ENCODE assay signal across 8 cellular contexts in genomic region chr15:85344653-85345104, GRCh38. TPM values are rescaled to one million over a fixed set of nuclear protein-coding genes. Genes with fewer than 3 reads are reported as not detected.
DNase-seq lines count a peak whose midpoint lies in the region; ATAC-seq, FAIRE-seq and TF ChIP-seq lines count a peak whose summit lies in the region.
"Not testable (repeated sequence)": the region's sequence is repeated elsewhere in the genome, so short reads cannot be mapped to it uniquely, and the experiment has no call there.

No MANE protein-coding gene starts in this region.

- peak overlapping the region; percentile 60 for H3K9ac ChIP-seq in astrocyte (ENCODE audit: low read length)

- not testable (repeated sequence) for H3K79me2 ChIP-seq in astrocyte (ENCODE audit: insufficient read depth, low read length)

- FAIRE-seq in H54 (lab: Jason Lieb, UNC) = peak; percentile 99
- not testable (repeated sequence) for FAIRE-seq in astrocyte (lab: Jason Lieb, UNC)

- TF ChIP-seq POLR2A in H54 (IDR thresholded peaks at IDR 0.05; ENCODE audit: low read depth, low read length) = not testable (repeated sequence)

- POLR2A ChIA-PET in AG04450 (lab: Yijun Ruan, JAX) = not testable (repeated sequence)

- H3K9me3 Mint-ChIP-seq in astrocyte (ENCODE audit: unreplicated experiment); mesothelial cell of epicardium: not testable (repeated sequence)

- peak overlapping the region; percentile 72 for H3K4me2 ChIP-seq in astrocyte (ENCODE audit: low read length)

- H3K4me3 ChIP-seq in AG04450 (ENCODE audit: low read depth, low read length) = not testable (repeated sequence)
- H3K4me3 ChIP-seq in astrocyte (ENCODE audit: insufficient read depth, low read depth, low read length) (peak overlapping the region; percentile 2), thoracic aorta (peak overlapping the region; percentile 30)

- not testable (repeated sequence) for DNase-seq in AG04450 (ENCODE audit: low read depth, low spot score); H54 (ENCODE audit: insufficient read length, low spot score); mesothelial cell of epicardium (ENCODE audit: low spot score in 2 of 2, unreplicated experiment in 2 of 2); thoracic aorta (ENCODE audit: low spot score)
- DNase-seq in NCI-H69 (lab: John Stamatoyannopoulos, UW) = peak; percentile 31
- peak; percentile 65 for DNase-seq in astrocyte (ENCODE audit: low read depth)
- DNase-seq in left ventricle myocardium superior = peak; percentile 47

- not testable (repeated sequence) for H3K27me3 ChIP-seq in AG04450 (ENCODE audit: control insufficient read depth, insufficient read depth, low read length); astrocyte (ENCODE audit: insufficient read depth, low read length); thoracic aorta (replicated peaks; ENCODE audit: insufficient read depth)

- intact Hi-C loops in left ventricle myocardium superior (cut with micrococcal nuclease) = not testable (repeated sequence)

- H3K27ac ChIP-seq in AG04450 (ENCODE audit: low read depth, low read length) (peak overlapping the region; percentile 31), astrocyte (ENCODE audit: low read depth, low read length) (peak overlapping the region; percentile 86), thoracic aorta (peak overlapping the region in 1 of 2 donors; percentile 52)

- H4K20me1 ChIP-seq in astrocyte (ENCODE audit: insufficient read depth, low read length) = not testable (repeated sequence)

- H3K27ac Mint-ChIP-seq in astrocyte (ENCODE audit: unreplicated experiment) (peak overlapping the region; percentile 96), mesothelial cell of epicardium (peak overlapping the region; percentile 72)

- not testable (repeated sequence) for H2AFZ ChIP-seq in astrocyte (ENCODE audit: low read depth, low read length)

- peaks cover 40% of the 10 kb centered on the region for H3K4me1 Mint-ChIP-seq in astrocyte (ENCODE audit: low read depth, unreplicated experiment)
- peaks cover 35% of the 10 kb centered on the region for H3K4me1 Mint-ChIP-seq in mesothelial cell of epicardium

- H3K27me3 Mint-ChIP-seq in astrocyte (ENCODE audit: low read depth, unreplicated experiment); mesothelial cell of epicardium (ENCODE audit: low read depth): not testable (repeated sequence)

- H3K36me3 Mint-ChIP-seq in astrocyte (ENCODE audit: low read depth, unreplicated experiment); mesothelial cell of epicardium: not testable (repeated sequence)

- TF ChIP-seq CTCF in AG04450 (IDR thresholded peaks at IDR 0.05; ENCODE audit: low read depth, low read length); astrocyte (IDR thresholded peaks at IDR 0.05; ENCODE audit: insufficient read depth, low read depth, low read length); mesothelial cell of epicardium (IDR thresholded peaks at IDR 0.05; ENCODE audit: unreplicated experiment); thoracic aorta (IDR thresholded peaks at IDR 0.05): not testable (repeated sequence)

- CTCF ChIA-PET in AG04450 (lab: Charles Lee) = not testable (repeated sequence)

- ATAC-seq in esophagus mucosa (peak; percentile 93), left ventricle myocardium superior (peak; percentile 57)
- not testable (repeated sequence) for ATAC-seq in thoracic aorta (ENCODE audit: insufficient number of reproducible peaks, low FRiP score, low read depth)

- H3K4me3 Mint-ChIP-seq in astrocyte (ENCODE audit: unreplicated experiment) = peak overlapping the region; percentile 29
- H3K4me3 Mint-ChIP-seq in mesothelial cell of epicardium = not testable (repeated sequence)

- H3K36me3 ChIP-seq in astrocyte (ENCODE audit: insufficient read depth, low read length); thoracic aorta: not testable (repeated sequence)

- H3K9me3 ChIP-seq in AG04450 (ENCODE audit: control insufficient read depth, insufficient read depth, low read length); astrocyte (ENCODE audit: insufficient read depth, low read depth, low read length); thoracic aorta: not testable (repeated sequence)

- not testable (repeated sequence) for H3K4me1 ChIP-seq in astrocyte (ENCODE audit: insufficient read depth, low read length); thoracic aorta (ENCODE audit: control insufficient read depth in 1 of 2, low read depth in 2 of 2)

RNA-seq across cellular contexts. Expression of gene AKAP13, which starts 35.7 kb away (rescaled TPM):
- polyA plus RNA-seq in AG04450 (2011; rRNA removed) = 15.5 and 21.9 TPM in 2 replicates
- 94.0 and 97.6 TPM in 2 replicates for polyA minus RNA-seq in AG04450 (2011; rRNA and poly(A)+ RNA removed)
- total RNA-seq in astrocyte (93.0 and 98.2 TPM in 2 replicates), esophagus mucosa (84.9 TPM), left ventricle myocardium superior (284 TPM), mesothelial cell of epicardium (105 to 110 TPM (median 109 TPM) in 3 replicates), thoracic aorta (100 to 1,000 TPM; 228 to 273 TPM)
